Comparison of ENCODE assay signal across 16 cellular contexts in genomic region chr12:126051611-126052107, GRCh38.
DNase-seq lines count a peak whose midpoint lies in the region; ATAC-seq and TF ChIP-seq lines count a peak whose summit lies in the region.
"Had no signal": no experiment of that assay in that cellular context is flagged by ENCODE, and none has a peak within 500 bp of the region (broad histone marks: within the 10 kb centered on the region; RNA-seq: fewer than 3 reads in every experiment).

No MANE protein-coding gene starts in this region.

- intact Hi-C loops in CD8-positive, alpha-beta T cell (cut with DNase I, micrococcal nuclease) = no loop called here

- H3K9me3 Mint-ChIP-seq in stimulated activated naive CD8-positive, alpha-beta T cell treated with anti-CD3 and anti-CD28 coated beads, Interleukin-15, amount 100 ng/mL, for 72 hours = peaks cover 12 to 20% of the 10 kb centered on the region in 2 donors
- peaks cover 10% of the 10 kb centered on the region for H3K9me3 Mint-ChIP-seq in CD8-positive, alpha-beta T cell

- no peak overlapping the region for H3K27ac Mint-ChIP-seq in stimulated activated naive CD8-positive, alpha-beta T cell treated with anti-CD3 and anti-CD28 coated beads, Interleukin-15, amount 100 ng/mL, for 72 hours
- no peak overlapping the region for H3K27ac Mint-ChIP-seq in CD8-positive, alpha-beta T cell
- H3K27ac Mint-ChIP-seq: brain; immature natural killer cell; stimulated activated effector memory CD8-positive, alpha-beta T cell treated with anti-CD3 and anti-CD28 coated beads, Interleukin-12 subunit alpha, Interleukin-12 subunit beta, amount 100 ng/mL, for 72 hours had no signal

- H3K4me3 ChIP-seq in fibroblast of mammary gland (ENCODE audit: control insufficient read depth, low read depth, low read length) = no peak overlapping the region
- no peak overlapping the region for H3K4me3 ChIP-seq in CD8-positive, alpha-beta T cell (ENCODE audit: low read depth, low read length)

- H3K27ac ChIP-seq in CD8-positive, alpha-beta T cell (ENCODE audit: low read depth, low read length) = no peak overlapping the region

- H3K27me3 Mint-ChIP-seq in stimulated activated naive CD8-positive, alpha-beta T cell treated with anti-CD3 and anti-CD28 coated beads, Interleukin-15, amount 100 ng/mL, for 72 hours = no peaks in the 10 kb centered on the region
- H3K27me3 Mint-ChIP-seq in CD8-positive, alpha-beta T cell (ENCODE audit: low read depth) = no peaks in the 10 kb centered on the region

- no peaks in the 10 kb centered on the region for H3K36me3 ChIP-seq in CD8-positive, alpha-beta T cell (ENCODE audit: insufficient read depth, low read length)

- H3K9me3 ChIP-seq in CD8-positive, alpha-beta T cell (ENCODE audit: low read length) = no peaks in the 10 kb centered on the region

- TF ChIP-seq CTCF in fibroblast of mammary gland (conservative IDR thresholded peaks at IDR 0.05; ENCODE audit: control insufficient read depth, insufficient read depth, low read depth, low read length) = no peak
- TF ChIP-seq CTCF in CD8-positive, alpha-beta T cell (IDR thresholded peaks at IDR 0.05) = no peak

- H3K4me1 ChIP-seq in CD8-positive, alpha-beta T cell (ENCODE audit: insufficient read depth, low read length) = no peaks in the 10 kb centered on the region

- no peaks in the 10 kb centered on the region for H3K4me1 Mint-ChIP-seq in stimulated activated naive CD8-positive, alpha-beta T cell treated with anti-CD3 and anti-CD28 coated beads, Interleukin-15, amount 100 ng/mL, for 72 hours
- H3K4me1 Mint-ChIP-seq in CD8-positive, alpha-beta T cell (ENCODE audit: low read depth) = no peaks in the 10 kb centered on the region
- H3K4me1 Mint-ChIP-seq: brain; immature natural killer cell; neural crest cell; stimulated activated effector memory CD8-positive, alpha-beta T cell treated with anti-CD3 and anti-CD28 coated beads, Interleukin-12 subunit alpha, Interleukin-12 subunit beta, amount 100 ng/mL, for 72 hours had no signal

- no peaks in the 10 kb centered on the region for H3K36me3 Mint-ChIP-seq in CD8-positive, alpha-beta T cell
- H3K36me3 Mint-ChIP-seq: brain; immature natural killer cell; stimulated activated effector memory CD8-positive, alpha-beta T cell treated with anti-CD3 and anti-CD28 coated beads, Interleukin-12 subunit alpha, Interleukin-12 subunit beta, amount 100 ng/mL, for 72 hours had no signal

- H3K4me3 Mint-ChIP-seq in stimulated activated naive CD8-positive, alpha-beta T cell treated with anti-CD3 and anti-CD28 coated beads, Interleukin-15, amount 100 ng/mL, for 72 hours = no peak overlapping the region
- no peak overlapping the region for H3K4me3 Mint-ChIP-seq in CD8-positive, alpha-beta T cell
- H3K4me3 Mint-ChIP-seq: brain; immature natural killer cell; neural crest cell; stimulated activated effector memory CD8-positive, alpha-beta T cell treated with anti-CD3 and anti-CD28 coated beads, Interleukin-12 subunit alpha, Interleukin-12 subunit beta, amount 100 ng/mL, for 72 hours had no signal

- DNase-seq in A172 (ENCODE audit: low spot score) (peak; percentile 82), HT-29 (ENCODE audit: low spot score) (peak; percentile 89), RPMI8226 (peak; percentile 40), fibroblast of mammary gland (ENCODE audit: low read depth) (peak; percentile 34), HEK293T (ENCODE audit: extremely low spot score) (no peak)
- DNase-seq in stimulated activated naive CD8-positive, alpha-beta T cell treated with anti-CD3 and anti-CD28 coated beads, Interleukin-15, amount 100 ng/mL, for 72 hours = no peak
- no peak for DNase-seq in CD8-positive, alpha-beta T cell
- DNase-seq: activated T-cell treated with anti-CD3 and anti-CD28 coated beads for 4 hours; immature natural killer cell; MM.1S; stimulated activated CD4-positive, alpha-beta T cell treated with anti-CD3 and anti-CD28 coated beads, Interleukin-15, amount 100 ng/mL, for 24 hours had no signal

- no peak for ATAC-seq in stimulated activated naive CD8-positive, alpha-beta T cell treated with anti-CD3 and anti-CD28 coated beads, Interleukin-15, amount 100 ng/mL, for 72 hours
- no peak for ATAC-seq in CD8-positive, alpha-beta T cell
- no peak for ATAC-seq in HG02759 (IDR thresholded peaks at IDR 0.05; ENCODE audit: unreplicated experiment)
- ATAC-seq: HCT116; stimulated activated effector memory CD8-positive, alpha-beta T cell treated with anti-CD3 and anti-CD28 coated beads, Interleukin-12 subunit alpha, Interleukin-12 subunit beta, amount 100 ng/mL, for 72 hours had no signal

- no peaks in the 10 kb centered on the region for H3K27me3 ChIP-seq in CD8-positive, alpha-beta T cell (ENCODE audit: insufficient read depth, low read length)

- CTCF ChIA-PET in CD8-positive, alpha-beta T cell (lab: Charles Lee) = no interaction called here
- CTCF ChIA-PET in HEK293T (lab: Yijun Ruan, JAX) = no interaction called here

- POLR2A ChIA-PET in CD8-positive, alpha-beta T cell (lab: Charles Lee) = no interaction called here
- POLR2A ChIA-PET in HEK293T (lab: Yijun Ruan, JAX) = no interaction called here

TF ChIP-seq in HEK293T, 16 proteins besides CTCF, POLR2A, EP300 and RAD21:
- TF ChIP-seq SP1 (IDR thresholded peaks at IDR 0.05) (no peak), BHLHE40 (IDR thresholded peaks at IDR 0.05; ENCODE audit: borderline replicate concordance) (no peak), FOXK2 (IDR thresholded peaks at IDR 0.05) (no peak), NFRKB (IDR thresholded peaks at IDR 0.05) (no peak), TARDBP (IDR thresholded peaks at IDR 0.05) (no peak), FOXM1 (IDR thresholded peaks at IDR 0.05; ENCODE audit: borderline replicate concordance) (no peak), HDGF (IDR thresholded peaks at IDR 0.05; ENCODE audit: borderline replicate concordance) (no peak)

Comparison
In these comparisons a context has a peak if more than half of its experiments do, and no peak if none do; other contexts are left out.
1. DNase-seq: peak in A172 (single experiment), HT-29 (single experiment), RPMI8226 (single experiment) and fibroblast of mammary gland (single experiment); none in stimulated activated naive CD8-positive, alpha-beta T cell treated with anti-CD3 and anti-CD28 coated beads, Interleukin-15, amount 100 ng/mL, for 72 hours (0 of 2), CD8-positive, alpha-beta T cell (0 of 7) and HEK293T (single experiment).